ENCODE assay signal across 20 cellular contexts in genomic region chr2:200617089-200618050, GRCh38. TPM values are rescaled to one million over a fixed set of nuclear protein-coding genes. Genes with fewer than 3 reads are reported as not detected.
DNase-seq lines count a peak whose midpoint lies in the region; ATAC-seq, FAIRE-seq and TF ChIP-seq lines count a peak whose summit lies in the region.
"Had no signal": no experiment of that assay in that cellular context is flagged by ENCODE, and none has a peak within 500 bp of the region (broad histone marks: within the 10 kb centered on the region; RNA-seq: fewer than 3 reads in every experiment).

No MANE protein-coding gene starts in this region.

- intact Hi-C loops in GM12878 (cut with micrococcal nuclease; ENCODE audit: unreplicated experiment), result no loop called here

- H3K4me2 ChIP-seq in BLaER1 (peak overlapping the region; percentile 18; the same call in 1 of the 2 replicates), GM12878 (ENCODE audit: control insufficient read depth, insufficient read depth) (no peak overlapping the region), mesendoderm (ENCODE audit: low read length) (no peak overlapping the region)

- no peak overlapping the region for H4K5ac ChIP-seq in mesendoderm (ENCODE audit: low read length)

- no peak overlapping the region for H3K4me3 Mint-ChIP-seq in memory B cell
- H3K4me3 Mint-ChIP-seq in activated T-cell treated with anti-CD3 and anti-CD28 coated beads, Interleukin-2, amount 50 U/mL, for 24 hours, result no peak overlapping the region
- H3K4me3 Mint-ChIP-seq: activated CD4-positive, alpha-beta memory T cell treated with anti-CD3 and anti-CD28 coated beads, Interleukin-2, amount 10 ng/mL, durations not matched to agents 7 days and 5 days had no signal

- peak; percentile 63 for ATAC-seq in GM12878
- peak; percentile 56 for ATAC-seq in memory B cell (ENCODE audit: low read depth)
- ATAC-seq: Panc1, right cardiac atrium had no signal

- no peak overlapping the region for H3K27ac Mint-ChIP-seq in memory B cell
- no peak overlapping the region for H3K27ac Mint-ChIP-seq in activated T-cell treated with anti-CD3 and anti-CD28 coated beads, Interleukin-2, amount 50 U/mL, for 24 hours
- H3K27ac Mint-ChIP-seq: activated CD4-positive, alpha-beta memory T cell treated with anti-CD3 and anti-CD28 coated beads, Interleukin-2, amount 10 ng/mL, durations not matched to agents 7 days and 5 days had no signal

- H3K4me1 Mint-ChIP-seq in memory B cell, result peaks cover 2% of the 10 kb centered on the region
- H3K4me1 Mint-ChIP-seq in activated T-cell treated with anti-CD3 and anti-CD28 coated beads, Interleukin-2, amount 50 U/mL, for 24 hours (ENCODE audit: low read depth), result peaks cover 14% of the 10 kb centered on the region

- RAD21 ChIA-PET in GM12878 (lab: Charles Lee; ENCODE audit: unreplicated experiment), result interaction anchor here (0.6 kb wide), 1 partner anchor 32 kb away, joined by 3 read pairs; no protein-coding TSS in a partner anchor

- SMC1A ChIA-PET in GM12878 (lab: Charles Lee; ENCODE audit: uncharacterized antibody, unreplicated experiment), result interaction anchor here (1.7 to 2.0 kb wide), 2 partner anchors 9 to 133 kb away, joined by 5 to 6 read pairs; no protein-coding TSS in a partner anchor

- H3K27me3 Mint-ChIP-seq in memory B cell, result peaks cover 5% of the 10 kb centered on the region
- H3K27me3 Mint-ChIP-seq in activated T-cell treated with anti-CD3 and anti-CD28 coated beads, Interleukin-2, amount 50 U/mL, for 24 hours, result peaks cover 30% of the 10 kb centered on the region

- no TSS peak for BruUV-seq in GM12878 (replicated peaks; lab: Mats Ljungman, UMichigan)

- FAIRE-seq in GM12878 (lab: Jason Lieb, UNC), result peak; percentile 80
- FAIRE-seq: colon, HTR-8/SVneo had no signal

- H2BK15ac ChIP-seq in mesendoderm (replicated peaks; ENCODE audit: low read depth), result no peak overlapping the region

- TF ChIP-seq EP300 in GM12878 (IDR thresholded peaks at IDR 0.05; ENCODE audit: borderline replicate concordance in 1 of 2, control insufficient read depth in 1 of 2, low read depth in 2 of 2, low read length in 2 of 2), result no peak

- DNase-seq in Jurkat, Clone E6-1 (ENCODE audit: low read depth, low spot score), result peak; percentile 72
- DNase-seq in GM12878 (ENCODE audit: low read depth, low spot score) (no peak), memory B cell (ENCODE audit: low spot score in 2 of 2) (no peak), SW 1271 (lab: John Stamatoyannopoulos, UW) (no peak), NCI-H524 (lab: John Stamatoyannopoulos, UW) (no peak), mesendoderm (no peak)
- DNase-seq in activated T-cell treated with anti-CD3 and anti-CD28 coated beads, Interleukin-2, amount 50 U/mL, for 24 hours, result no peak
- DNase-seq: activated CD4-positive, alpha-beta memory T cell treated with anti-CD3 and anti-CD28 coated beads, Interleukin-2, amount 10 ng/mL, durations not matched to agents 7 days and 5 days; glutamatergic neuron; H7; immature natural killer cell; NCI-H2107; right cardiac atrium had no signal

- H2BK120ac ChIP-seq in mesendoderm (ENCODE audit: low read depth, low read length), result no peak overlapping the region

- H3K36me3 ChIP-seq in BLaER1 (no peaks in the 10 kb centered on the region), GM12878 (ENCODE audit: control insufficient read depth in 2 of 2, insufficient read depth in 2 of 2, low read length in 1 of 2) (no peaks in the 10 kb centered on the region), mesendoderm (ENCODE audit: control insufficient read depth, insufficient read depth, low read length) (no peaks in the 10 kb centered on the region)

- TF ChIP-seq CTCF in GM12878 (IDR thresholded peaks at IDR 0.05 in 2 of 3, conservative IDR thresholded peaks at IDR 0.05 in 1 of 3; ENCODE audit: control insufficient read depth in 2 of 3, extremely low read depth in 1 of 3, insufficient read depth in 1 of 3, low read depth in 3 of 3, low read length in 3 of 3), result no peak

- TF ChIP-seq POLR2A in GM12878 (IDR thresholded peaks at IDR 0.05; ENCODE audit: low read depth, low read length), result no peak

- H3K23ac ChIP-seq in mesendoderm (ENCODE audit: low read length), result no peak overlapping the region

- no peaks in the 10 kb centered on the region for H3K9me3 Mint-ChIP-seq in memory B cell
- H3K9me3 Mint-ChIP-seq in activated T-cell treated with anti-CD3 and anti-CD28 coated beads, Interleukin-2, amount 50 U/mL, for 24 hours, result no peaks in the 10 kb centered on the region
- H3K9me3 Mint-ChIP-seq: immature natural killer cell had no signal

- CTCF ChIA-PET in GM12878 (lab: Yijun Ruan, JAX), result interaction anchor here (1.1 to 1.8 kb wide), 3 partner anchors 16 to 134 kb away, joined by 3 to 5 read pairs (median 3); no protein-coding TSS in a partner anchor

- H3K79me1 ChIP-seq in mesendoderm (ENCODE audit: low read length), result no peaks in the 10 kb centered on the region

- no peak overlapping the region for H3K9ac ChIP-seq in BLaER1
- H3K9ac ChIP-seq in GM12878 (ENCODE audit: control insufficient read depth, insufficient read depth, low read length), result no peak overlapping the region
- H3K9ac ChIP-seq in mesendoderm (ENCODE audit: low read length), result no peak overlapping the region

- WGBS in GM12878 (ENCODE audit: insufficient coverage, insufficient replicate concordance, low lambda C conversion rate, missing lambda C conversion rate), result 65% methylated on average over 6 of the region's 6 CpGs
- no CpG with 5 or more reads among the region's 6 CpGs for whole genome bisulfite sequencing in mesendoderm (ENCODE audit: extremely low coverage, insufficient coverage, low lambda C conversion rate)

- H3K4me1 ChIP-seq in BLaER1 (peaks cover 29% of the 10 kb centered on the region), GM12878 (ENCODE audit: control insufficient read depth, insufficient read depth, low read length) (peaks cover 5% of the 10 kb centered on the region), mesendoderm (ENCODE audit: control insufficient read depth, low read depth, low read length) (no peaks in the 10 kb centered on the region)

- POLR2A ChIA-PET in GM12878 (lab: Charles Lee), result interaction anchor here (0.6 kb wide), 1 partner anchor 270 kb away, joined by 8 read pairs; no protein-coding TSS in a partner anchor

- H3K4me3 ChIP-seq in BLaER1 (no peak overlapping the region), GM12878 (no peak overlapping the region), mesendoderm (ENCODE audit: low read length) (no peak overlapping the region)
- H3K4me3 ChIP-seq in Jurkat, Clone E6-1 (ENCODE audit: low read length), result no peak overlapping the region
- H3K4me3 ChIP-seq: lung had no signal

- H4K20me1 ChIP-seq in BLaER1 (no peaks in the 10 kb centered on the region), GM12878 (ENCODE audit: control insufficient read depth, insufficient read depth) (no peaks in the 10 kb centered on the region)

- H4K8ac ChIP-seq in mesendoderm (ENCODE audit: low read depth, low read length), result no peak overlapping the region

- H3K9me3 ChIP-seq in BLaER1 (no peaks in the 10 kb centered on the region), GM12878 (replicated peaks; ENCODE audit: control insufficient read depth, insufficient read depth, low read length) (no peaks in the 10 kb centered on the region)

- in situ Hi-C loops in GM12878 (cut with MboI), result no loop called here

- H2AK5ac ChIP-seq in mesendoderm (ENCODE audit: low read length), result no peak overlapping the region

- TF ChIP-seq RAD21 in GM12878 (IDR thresholded peaks at IDR 0.05; ENCODE audit: insufficient read depth, low read depth, low read length), result no peak

- no peaks in the 10 kb centered on the region for H3K27me3 ChIP-seq in BLaER1
- H3K27me3 ChIP-seq in GM12878 (replicated peaks in 1 of 2; ENCODE audit: control insufficient read depth in 2 of 2, insufficient read depth in 2 of 2, low read length in 1 of 2), result no peaks in the 10 kb centered on the region; a peak in 1 of 4 replicates
- H3K27me3 ChIP-seq in mesendoderm (ENCODE audit: insufficient read depth, low read length, poor library complexity), result no peaks in the 10 kb centered on the region

- no peak overlapping the region for H3K4ac ChIP-seq in mesendoderm (ENCODE audit: low read depth, low read length)

- H2AFZ ChIP-seq in GM12878 (ENCODE audit: control insufficient read depth, low read depth, low read length), result peak overlapping the region; percentile 53

- H2BK5ac ChIP-seq in mesendoderm (ENCODE audit: low read length), result no peak overlapping the region

- no peaks in the 10 kb centered on the region for H3K36me3 Mint-ChIP-seq in memory B cell
- H3K36me3 Mint-ChIP-seq in activated T-cell treated with anti-CD3 and anti-CD28 coated beads, Interleukin-2, amount 50 U/mL, for 24 hours (ENCODE audit: low read depth), result no peaks in the 10 kb centered on the region
- H3K36me3 Mint-ChIP-seq: immature natural killer cell had no signal

- H3K79me2 ChIP-seq in GM12878 (ENCODE audit: control insufficient read depth, insufficient read depth, low read length), result no peaks in the 10 kb centered on the region
- H3K79me2 ChIP-seq in mesendoderm (ENCODE audit: control insufficient read depth, insufficient read depth, low read length), result no peaks in the 10 kb centered on the region

- no peak overlapping the region for H3K27ac ChIP-seq in BLaER1
- no peak overlapping the region for H3K27ac ChIP-seq in GM12878 (ENCODE audit: control insufficient read depth, insufficient read depth)
- no peak overlapping the region for H3K27ac ChIP-seq in mesendoderm (ENCODE audit: low read depth, low read length)
- H3K27ac ChIP-seq: VCaP had no signal

- no peak overlapping the region for H3K18ac ChIP-seq in mesendoderm (ENCODE audit: low read length)

- H3K56ac ChIP-seq in mesendoderm (ENCODE audit: low read length), result no peak overlapping the region

RNA-seq across cellular contexts. Expression of gene AOX1, which starts 31.6 kb away (rescaled TPM):
- polyA plus RNA-seq in Jurkat, Clone E6-1 (2012; ENCODE audit: insufficient read depth, insufficient read length), result not detected
- 0.56 TPM in 1 of 2 replicates, not detected in the other for total RNA-seq in GM12878 (2013; cell fraction: nucleolus; rRNA removed)
- 0.05 and 0.34 TPM in 2 replicates for total RNA-seq in GM12878 (2014; rRNA removed)
- not detected in 2 replicates for total RNA-seq in GM12878 (2014; rRNA removed; fragmentation: Illumina TruSeq; extraction: Trizol)
- total RNA-seq in GM12878 (2021), result 0.56 and 0.80 TPM in 2 replicates
- polyA plus RNA-seq in GM12878 (2011; ENCODE audit: low read depth), result not detected
- 0.03 TPM in 1 of 2 replicates, not detected in the other for polyA plus RNA-seq in GM12878 (2011; rRNA removed)
- polyA plus RNA-seq in GM12878 (2011; cell fraction: cytosol; rRNA removed), result not detected in 2 replicates
- polyA plus RNA-seq in GM12878 (2011; cell fraction: nucleus; rRNA removed), result 0.25 and 0.30 TPM in 2 replicates
- 0.14 TPM in 1 of 2 replicates, not detected in the other for polyA plus RNA-seq in GM12878 (2012)
- not detected in 2 replicates for polyA plus RNA-seq in GM12878 (2014; fragmentation: Illumina TruSeq; extraction: Trizol)
- polyA plus RNA-seq in GM12878 (2014; fragmentation: Nextera tagmentation; extraction: Ambion mirVana), result not detected
- 0.04 TPM in 1 of 2 replicates, not detected in the other for polyA plus RNA-seq in GM12878 (2014; rRNA removed)
- not detected for polyA plus RNA-seq in GM12878 (2016; fragmentation: Nextera tagmentation; extraction: Ambion mirVana)
- 1.8 TPM in 1 of 2 replicates, not detected in the other for polyA minus RNA-seq in GM12878 (2011; rRNA and poly(A)+ RNA removed)
- not detected in 2 replicates for polyA minus RNA-seq in GM12878 (2011; cell fraction: cytosol; rRNA and poly(A)+ RNA removed)
- polyA minus RNA-seq in GM12878 (2011; cell fraction: nucleus; rRNA and poly(A)+ RNA removed), result 0.24 and 0.29 TPM in 2 replicates
- 1.2 TPM for polyA plus RNA-seq in mesendoderm (2013, experiment 1 of 2)
- polyA plus RNA-seq in mesendoderm (2013, experiment 2 of 2), result 1.3 TPM
- polyA plus RNA-seq: immature natural killer cell, neural cell had no signal
